14 cellular contexts compared by ENCODE assay signal in genomic region chr2:150729495-150729955, GRCh38.
DNase-seq lines count a peak whose midpoint lies in the region; ATAC-seq and TF ChIP-seq lines count a peak whose summit lies in the region.
"Had no signal": no experiment of that assay in that cellular context is flagged by ENCODE, and none has a peak within 500 bp of the region (broad histone marks: within the 10 kb centered on the region; RNA-seq: fewer than 3 reads in every experiment).

No MANE protein-coding gene starts in this region.

- no peaks in the 10 kb centered on the region for H3K36me3 ChIP-seq in GM06990 (ENCODE audit: control insufficient read depth, insufficient read depth, low read length)
- H3K36me3 ChIP-seq: gastrocnemius medialis had no signal

- peak; percentile 21 for DNase-seq in GM06990 (ENCODE audit: extremely low read depth, insufficient read length)
- peak; percentile 19 for DNase-seq in HS-5 (ENCODE audit: low read depth)
- DNase-seq in NCI-H1417 treated with DMSO at 0.1 percent for 48 hours (lab: John Stamatoyannopoulos, UW): no peak
- no peak for DNase-seq in effector memory CD8-positive, alpha-beta T cell
- no peak for DNase-seq in activated naive CD4-positive, alpha-beta T cell treated with anti-CD3 and anti-CD28 coated beads, Interleukin-2, amount 50 U/mL, for 16 hours
- no peak for DNase-seq in natural killer cell treated with Interleukin-12 subunit alpha and Interleukin-12 subunit beta and Interleukin-15 and Interleukin-18, amount 100 ng/mL, for 72 hours (ENCODE audit: low spot score)
- DNase-seq: gastrocnemius medialis; left cardiac atrium; NCI-H1105; NK-92 treated with Interleukin-12 subunit alpha and Interleukin-12 subunit beta, amount 100 ng/mL, for 24 hours; T-cell had no signal

- peaks cover 0 to 3% of the 10 kb centered on the region in 2 donors for H3K9me3 Mint-ChIP-seq in effector memory CD8-positive, alpha-beta T cell
- no peaks in the 10 kb centered on the region for H3K9me3 Mint-ChIP-seq in natural killer cell treated with Interleukin-12 subunit alpha and Interleukin-12 subunit beta and Interleukin-15 and Interleukin-18, amount 100 ng/mL, for 72 hours
- H3K9me3 Mint-ChIP-seq: activated naive CD4-positive, alpha-beta T cell treated with anti-CD3 and anti-CD28 coated beads, Interleukin-2, amount 50 U/mL, for 24 hours had no signal

- no peaks in the 10 kb centered on the region for H3K36me3 Mint-ChIP-seq in effector memory CD8-positive, alpha-beta T cell (ENCODE audit: insufficient read depth)
- no peaks in the 10 kb centered on the region for H3K36me3 Mint-ChIP-seq in natural killer cell treated with Interleukin-12 subunit alpha and Interleukin-12 subunit beta and Interleukin-15 and Interleukin-18, amount 100 ng/mL, for 72 hours
- H3K36me3 Mint-ChIP-seq: activated naive CD4-positive, alpha-beta T cell treated with anti-CD3 and anti-CD28 coated beads, Interleukin-2, amount 50 U/mL, for 24 hours; T-cell had no signal

- no peak overlapping the region for H3K27ac Mint-ChIP-seq in effector memory CD8-positive, alpha-beta T cell
- no peak overlapping the region for H3K27ac Mint-ChIP-seq in natural killer cell treated with Interleukin-12 subunit alpha and Interleukin-12 subunit beta and Interleukin-15 and Interleukin-18, amount 100 ng/mL, for 72 hours
- H3K27ac Mint-ChIP-seq: activated naive CD4-positive, alpha-beta T cell treated with anti-CD3 and anti-CD28 coated beads, Interleukin-2, amount 50 U/mL, for 24 hours; T-cell had no signal

- TF ChIP-seq CTCF in GM06990 (IDR thresholded peaks at IDR 0.05; ENCODE audit: insufficient read depth, low read length, poor library complexity, severe bottlenecking): no peak

- no peak overlapping the region for H3K4me3 Mint-ChIP-seq in effector memory CD8-positive, alpha-beta T cell
- no peak overlapping the region for H3K4me3 Mint-ChIP-seq in natural killer cell treated with Interleukin-12 subunit alpha and Interleukin-12 subunit beta and Interleukin-15 and Interleukin-18, amount 100 ng/mL, for 72 hours
- H3K4me3 Mint-ChIP-seq: activated naive CD4-positive, alpha-beta T cell treated with anti-CD3 and anti-CD28 coated beads, Interleukin-2, amount 50 U/mL, for 24 hours; T-cell had no signal

- ATAC-seq in GM19468 (IDR thresholded peaks at IDR 0.05; ENCODE audit: extremely low read depth, unreplicated experiment) (peak; percentile 51), HG02885 (IDR thresholded peaks at IDR 0.05; ENCODE audit: poor library complexity, unreplicated experiment) (peak; percentile 63)
- ATAC-seq in effector memory CD8-positive, alpha-beta T cell (replicated peaks): no peak
- ATAC-seq in natural killer cell treated with Interleukin-12 subunit alpha and Interleukin-12 subunit beta and Interleukin-15 and Interleukin-18, amount 100 ng/mL, for 72 hours: no peak
- ATAC-seq: gastrocnemius medialis, left cardiac atrium, T-cell had no signal

- H3K27me3 ChIP-seq in GM06990 (replicated peaks; ENCODE audit: control insufficient read depth, insufficient read depth, low read length): no peaks in the 10 kb centered on the region
- H3K27me3 ChIP-seq: gastrocnemius medialis had no signal

- H3K4me3 ChIP-seq in GM06990 (replicated peaks; ENCODE audit: low read depth, low read length): no peak overlapping the region
- H3K4me3 ChIP-seq: gastrocnemius medialis had no signal

- H3K4me1 Mint-ChIP-seq in effector memory CD8-positive, alpha-beta T cell (ENCODE audit: low read depth in 2 of 2): no peaks in the 10 kb centered on the region
- H3K4me1 Mint-ChIP-seq in natural killer cell treated with Interleukin-12 subunit alpha and Interleukin-12 subunit beta and Interleukin-15 and Interleukin-18, amount 100 ng/mL, for 72 hours (ENCODE audit: low read depth in 2 of 2): no peaks in the 10 kb centered on the region
- H3K4me1 Mint-ChIP-seq: activated naive CD4-positive, alpha-beta T cell treated with anti-CD3 and anti-CD28 coated beads, Interleukin-2, amount 50 U/mL, for 24 hours; T-cell had no signal

- no peaks in the 10 kb centered on the region for H3K27me3 Mint-ChIP-seq in effector memory CD8-positive, alpha-beta T cell
- H3K27me3 Mint-ChIP-seq in natural killer cell treated with Interleukin-12 subunit alpha and Interleukin-12 subunit beta and Interleukin-15 and Interleukin-18, amount 100 ng/mL, for 72 hours: no peaks in the 10 kb centered on the region
- H3K27me3 Mint-ChIP-seq: activated naive CD4-positive, alpha-beta T cell treated with anti-CD3 and anti-CD28 coated beads, Interleukin-2, amount 50 U/mL, for 24 hours; T-cell had no signal

Comparison
In these comparisons a context has a peak if more than half of its experiments do, and no peak if none do; other contexts are left out.
1. DNase-seq: peak in GM06990 (single experiment) and HS-5 (single experiment); none in NCI-H1417 treated with DMSO at 0.1 percent for 48 hours (single experiment), effector memory CD8-positive, alpha-beta T cell (0 of 3), activated naive CD4-positive, alpha-beta T cell treated with anti-CD3 and anti-CD28 coated beads, Interleukin-2, amount 50 U/mL, for 16 hours (single experiment) and natural killer cell treated with Interleukin-12 subunit alpha and Interleukin-12 subunit beta and Interleukin-15 and Interleukin-18, amount 100 ng/mL, for 72 hours (single experiment).
2. ATAC-seq: peak in GM19468 (single experiment) and HG02885 (single experiment); none in effector memory CD8-positive, alpha-beta T cell (single experiment) and natural killer cell treated with Interleukin-12 subunit alpha and Interleukin-12 subunit beta and Interleukin-15 and Interleukin-18, amount 100 ng/mL, for 72 hours (0 of 2).